20 cellular contexts compared by ENCODE assay signal in genomic region chr6:21883929-21884328, GRCh38.
DNase-seq lines count a peak whose midpoint lies in the region; ATAC-seq and TF ChIP-seq lines count a peak whose summit lies in the region.
"Had no signal": no experiment of that assay in that cellular context is flagged by ENCODE, and none has a peak within 500 bp of the region (broad histone marks: within the 10 kb centered on the region; RNA-seq: fewer than 3 reads in every experiment).

No MANE protein-coding gene starts in this region.

- peaks cover 26% of the 10 kb centered on the region for H3K4me1 ChIP-seq in smooth muscle cell (ENCODE audit: low read depth)

- POLR2A ChIA-PET in activated CD4-positive, alpha-beta T cell treated with anti-CD3 and anti-CD28 coated beads, Interleukin-2, amount 10 ng/mL, durations not matched to agents 7 days and 5 days (lab: Charles Lee) = no interaction called here

- no peaks in the 10 kb centered on the region for H3K27me3 ChIP-seq in smooth muscle cell (ENCODE audit: low read depth)
- H3K27me3 ChIP-seq: cardiac muscle cell had no signal

- peaks cover 17% of the 10 kb centered on the region for H3K36me3 Mint-ChIP-seq in activated CD4-positive, alpha-beta T cell treated with anti-CD3 and anti-CD28 coated beads, Interleukin-2, amount 10 ng/mL, durations not matched to agents 7 days and 5 days (ENCODE audit: low read depth)
- peaks cover 10% of the 10 kb centered on the region for H3K36me3 Mint-ChIP-seq in endothelial cell (ENCODE audit: low read depth, unreplicated experiment)
- H3K36me3 Mint-ChIP-seq: activated CD4-positive, alpha-beta memory T cell treated with anti-CD3 and anti-CD28 coated beads for 36 hours; memory B cell; natural killer cell; T-cell had no signal

- CTCF ChIA-PET in activated CD4-positive, alpha-beta T cell treated with anti-CD3 and anti-CD28 coated beads, Interleukin-2, amount 10 ng/mL, durations not matched to agents 7 days and 5 days (lab: Charles Lee) = no interaction called here

- peak overlapping the region; percentile 57 for H3K27ac Mint-ChIP-seq in activated CD4-positive, alpha-beta T cell treated with anti-CD3 and anti-CD28 coated beads, Interleukin-2, amount 10 ng/mL, durations not matched to agents 7 days and 5 days
- no peak overlapping the region for H3K27ac Mint-ChIP-seq in endothelial cell (ENCODE audit: unreplicated experiment)
- H3K27ac Mint-ChIP-seq: activated CD4-positive, alpha-beta memory T cell treated with anti-CD3 and anti-CD28 coated beads for 36 hours; memory B cell; natural killer cell had no signal

- WGBS in smooth muscle cell (ENCODE audit: low lambda C conversion rate) = 86% methylated on average over 4 of the region's 4 CpGs

- ATAC-seq in GM19397 (IDR thresholded peaks at IDR 0.05; ENCODE audit: unreplicated experiment) = no peak
- ATAC-seq: natural killer cell had no signal

- H3K79me2 ChIP-seq in smooth muscle cell (ENCODE audit: low read depth) = no peaks in the 10 kb centered on the region

- DNase-seq in activated CD4-positive, alpha-beta T cell treated with anti-CD3 and anti-CD28 coated beads, Interleukin-2, amount 10 ng/mL, durations not matched to agents 7 days and 5 days = no peak
- no peak for DNase-seq in activated CD4-positive, alpha-beta T cell treated with anti-CD3 and anti-CD28 coated beads, Interleukin-2, amount 50 U/mL, for 1 hour
- DNase-seq in NCI-H1105 (lab: John Stamatoyannopoulos, UW) (peak; percentile 28), endothelial cell (ENCODE audit: low spot score) (no peak), smooth muscle cell (lab: John Stamatoyannopoulos, UW; ENCODE audit: unreplicated experiment) (no peak), foreskin fibroblast (no peak), germinal center (ENCODE audit: low spot score) (no peak)
- DNase-seq: activated CD4-positive, alpha-beta memory T cell treated with anti-CD3 and anti-CD28 coated beads for 36 hours; activated naive CD4-positive, alpha-beta T cell treated with Interleukin-2 at 50 U/mL for 16 hours; C1 segment of cervical spinal cord; GOT3; natural killer cell; NCI-H1436 treated with DMSO at 0.1 percent for 48 hours; NCI-H748 treated with DMSO at 0.1 percent for 48 hours; posterior cingulate gyrus; Right ventricle myocardium superior; T-cell had no signal

- TF ChIP-seq CTCF in endothelial cell (IDR thresholded peaks at IDR 0.05; ENCODE audit: unreplicated experiment) (no peak), smooth muscle cell (IDR thresholded peaks at IDR 0.05; ENCODE audit: borderline replicate concordance, insufficient read depth, poor library complexity, severe bottlenecking) (no peak), foreskin fibroblast (IDR thresholded peaks at IDR 0.05; ENCODE audit: low read depth, low read length) (no peak)

- peak overlapping the region; percentile 71 for H3K4me2 ChIP-seq in smooth muscle cell

- H3K9me3 ChIP-seq in smooth muscle cell (replicated peaks; ENCODE audit: low read depth) = no peaks in the 10 kb centered on the region

- peaks cover 30% of the 10 kb centered on the region for H3K9me3 Mint-ChIP-seq in activated CD4-positive, alpha-beta T cell treated with anti-CD3 and anti-CD28 coated beads, Interleukin-2, amount 10 ng/mL, durations not matched to agents 7 days and 5 days
- H3K9me3 Mint-ChIP-seq in endothelial cell (ENCODE audit: unreplicated experiment) = no peaks in the 10 kb centered on the region
- H3K9me3 Mint-ChIP-seq: natural killer cell had no signal

- H4K20me1 ChIP-seq in smooth muscle cell (ENCODE audit: low read depth) = no peaks in the 10 kb centered on the region

- no peak overlapping the region for H3K4me3 ChIP-seq in smooth muscle cell
- no peak overlapping the region for H3K4me3 ChIP-seq in foreskin fibroblast (ENCODE audit: low read depth in 1 of 2, low read length in 2 of 2)
- H3K4me3 ChIP-seq: cardiac muscle cell had no signal

- H3K4me3 Mint-ChIP-seq in activated CD4-positive, alpha-beta T cell treated with anti-CD3 and anti-CD28 coated beads, Interleukin-2, amount 10 ng/mL, durations not matched to agents 7 days and 5 days = no peak overlapping the region
- H3K4me3 Mint-ChIP-seq in endothelial cell (ENCODE audit: unreplicated experiment) = peak overlapping the region; percentile 12
- H3K4me3 Mint-ChIP-seq: activated CD4-positive, alpha-beta memory T cell treated with anti-CD3 and anti-CD28 coated beads for 36 hours; memory B cell; natural killer cell had no signal

- peak overlapping the region; percentile 90 for H3K27ac ChIP-seq in smooth muscle cell (ENCODE audit: low read depth)
- H3K27ac ChIP-seq: cardiac muscle cell had no signal

- no peaks in the 10 kb centered on the region for H3K36me3 ChIP-seq in smooth muscle cell (ENCODE audit: low read depth)
- H3K36me3 ChIP-seq: cardiac muscle cell had no signal

- H2AFZ ChIP-seq in smooth muscle cell (ENCODE audit: low read depth) = no peak overlapping the region

- H3K27me3 Mint-ChIP-seq in activated CD4-positive, alpha-beta T cell treated with anti-CD3 and anti-CD28 coated beads, Interleukin-2, amount 10 ng/mL, durations not matched to agents 7 days and 5 days = peaks cover 3% of the 10 kb centered on the region
- no peaks in the 10 kb centered on the region for H3K27me3 Mint-ChIP-seq in endothelial cell (ENCODE audit: unreplicated experiment)
- H3K27me3 Mint-ChIP-seq: activated CD4-positive, alpha-beta memory T cell treated with anti-CD3 and anti-CD28 coated beads for 36 hours; memory B cell; T-cell had no signal

- H3K9ac ChIP-seq in smooth muscle cell (ENCODE audit: low read depth) = no peak overlapping the region

- H3K4me1 Mint-ChIP-seq in activated CD4-positive, alpha-beta T cell treated with anti-CD3 and anti-CD28 coated beads, Interleukin-2, amount 10 ng/mL, durations not matched to agents 7 days and 5 days = peaks cover 16% of the 10 kb centered on the region
- H3K4me1 Mint-ChIP-seq in endothelial cell (ENCODE audit: unreplicated experiment) = peaks cover 4% of the 10 kb centered on the region
- H3K4me1 Mint-ChIP-seq: memory B cell, natural killer cell had no signal

- peaks cover 27% of the 10 kb centered on the region for H3F3A ChIP-seq in smooth muscle cell (ENCODE audit: low read depth)
